ENCODE assay signal across 8 cellular contexts in the genomic region with DNA sequence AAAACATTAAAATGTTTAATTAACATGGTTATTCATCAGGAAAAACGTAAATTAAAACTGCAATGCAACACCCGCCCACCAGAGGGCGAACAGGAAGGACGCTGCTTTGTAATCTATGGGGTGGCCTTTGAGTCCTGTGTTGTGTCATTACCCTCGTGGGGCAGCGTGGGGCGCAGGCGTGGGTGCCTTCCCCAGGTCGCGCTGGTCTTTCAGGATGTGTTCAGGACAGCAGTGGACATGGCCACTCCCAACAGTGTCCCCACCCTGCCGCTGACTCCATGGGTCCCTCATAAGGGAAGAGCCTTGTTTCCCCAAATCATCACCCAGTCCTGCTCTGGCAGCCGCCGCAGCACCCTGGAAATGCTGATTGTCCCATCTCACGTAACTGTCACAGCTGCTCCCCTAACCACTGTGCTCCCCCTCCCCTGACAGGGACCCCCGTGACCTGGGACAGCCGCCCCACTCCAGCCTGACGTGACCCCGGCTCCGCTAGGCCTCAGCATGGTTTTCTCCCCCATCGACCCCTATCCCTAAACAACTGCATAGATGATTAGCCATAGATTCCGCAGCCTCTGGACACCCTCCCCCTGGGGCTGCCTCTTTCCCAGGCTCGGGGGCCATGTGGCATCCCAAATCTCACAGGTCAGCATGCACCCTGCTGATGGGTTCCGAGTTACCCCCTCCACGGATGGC. TPM values are rescaled to one million over a fixed set of nuclear protein-coding genes. Genes with fewer than 3 reads are reported as not detected.
A peak's percentile ranks its signal among the peaks of the same experiment; 100 is the strongest.
DNase-seq lines count a peak whose midpoint lies in the region; ATAC-seq and TF ChIP-seq lines count a peak whose summit lies in the region.

No MANE protein-coding gene starts in this region.

- TF ChIP-seq POLR2A in spleen (IDR thresholded peaks at IDR 0.05) = no peak

- H3K9me3 Mint-ChIP-seq in activated naive CD8-positive, alpha-beta T cell treated with anti-CD3 and anti-CD28 coated beads for 36 hours = no peaks in the 10 kb centered on the region

- 47 to 54% (median 54%) methylated on average over 23 to 24 of the region's 24 CpGs for WGBS in spleen, 5 donors

- H3K36me3 Mint-ChIP-seq in activated naive CD8-positive, alpha-beta T cell treated with anti-CD3 and anti-CD28 coated beads for 36 hours = no peaks in the 10 kb centered on the region

- DNase-seq in AG08395 (ENCODE audit: low spot score) (peak; percentile 61), GM19240 (ENCODE audit: insufficient read length, low spot score) (peak; percentile 38), SJCRH30 (peak; percentile 24 to 72), right atrium auricular region (ENCODE audit: low spot score) (no peak), spleen (peak; percentile 59)
- DNase-seq in activated naive CD8-positive, alpha-beta T cell treated with anti-CD3 and anti-CD28 coated beads for 36 hours = peak; percentile 40

- TF ChIP-seq CTCF in right atrium auricular region (IDR thresholded peaks at IDR 0.05) (peak; percentile 62 to 79), spleen (IDR thresholded peaks at IDR 0.05 in 8 of 11, conservative IDR thresholded peaks at IDR 0.05 in 3 of 11) (peak; percentile 40 to 75 (median 68))

- no peaks in the 10 kb centered on the region for H3K36me3 ChIP-seq in SJCRH30
- no peaks in the 10 kb centered on the region for H3K36me3 ChIP-seq in right atrium auricular region
- no peaks in the 10 kb centered on the region for H3K36me3 ChIP-seq in spleen

- H3K27ac Mint-ChIP-seq in activated naive CD8-positive, alpha-beta T cell treated with anti-CD3 and anti-CD28 coated beads for 36 hours = no peak overlapping the region

- H3K27me3 Mint-ChIP-seq in activated naive CD8-positive, alpha-beta T cell treated with anti-CD3 and anti-CD28 coated beads for 36 hours = peaks cover 20% of the 10 kb centered on the region

- no peak overlapping the region for H3K4me3 ChIP-seq in SJCRH30
- no peak overlapping the region for H3K4me3 ChIP-seq in right atrium auricular region
- no peak overlapping the region for H3K4me3 ChIP-seq in spleen

- H3K9me3 ChIP-seq in SJCRH30 (replicated peaks) = no peaks in the 10 kb centered on the region
- H3K9me3 ChIP-seq in right atrium auricular region = no peaks in the 10 kb centered on the region
- H3K9me3 ChIP-seq in spleen = no peaks in the 10 kb centered on the region

- H3K27me3 ChIP-seq in SJCRH30 (peaks cover 9% of the 10 kb centered on the region; the same call in 1 of the 2 replicates), right atrium auricular region (no peaks in the 10 kb centered on the region), spleen (replicated peaks in 1 of 7) (peaks cover 0 to 54% (median 0%) of the 10 kb centered on the region in 7 donors)

- no peak overlapping the region for H3K4me3 Mint-ChIP-seq in activated naive CD8-positive, alpha-beta T cell treated with anti-CD3 and anti-CD28 coated beads for 36 hours

- ATAC-seq in HG02852 (IDR thresholded peaks at IDR 0.05; ENCODE audit: unreplicated experiment) (no peak), GM21447 (IDR thresholded peaks at IDR 0.05; ENCODE audit: unreplicated experiment) (no peak)

- no peaks in the 10 kb centered on the region for H3K4me1 ChIP-seq in SJCRH30
- H3K4me1 ChIP-seq in right atrium auricular region = no peaks in the 10 kb centered on the region
- H3K4me1 ChIP-seq in spleen = peaks cover 0 to 8% (median 2%) of the 10 kb centered on the region in 6 donors

- intact Hi-C loops in spleen (cut with DNase I; ENCODE audit: low total_unique reads) = loop anchor here (10.0 kb wide), 1 partner anchor 522 kb away; no protein-coding TSS in a partner anchor

- no peak overlapping the region for H3K27ac ChIP-seq in SJCRH30
- no peak overlapping the region for H3K27ac ChIP-seq in right atrium auricular region
- H3K27ac ChIP-seq in spleen = no peak overlapping the region

- H3K4me1 Mint-ChIP-seq in activated naive CD8-positive, alpha-beta T cell treated with anti-CD3 and anti-CD28 coated beads for 36 hours = no peaks in the 10 kb centered on the region

RNA-seq across cellular contexts. Expression of gene GLT6D1, which starts 36.4 kb away (rescaled TPM):
- not detected in 2 replicates for total RNA-seq in SJCRH30 (2014; rRNA removed; shearing (Covaris generic))
- not detected for total RNA-seq in activated naive CD8-positive, alpha-beta T cell treated with anti-CD3 and anti-CD28 coated beads for 36 hours
- not detected for total RNA-seq in right atrium auricular region
- total RNA-seq in spleen = not detected
- not detected for polyA plus RNA-seq in spleen

RNA-seq across cellular contexts. Expression of gene PAEP, which starts 41.4 kb away (rescaled TPM):
- total RNA-seq in SJCRH30 (2014; rRNA removed; shearing (Covaris generic)) = not detected in 2 replicates
- total RNA-seq in activated naive CD8-positive, alpha-beta T cell treated with anti-CD3 and anti-CD28 coated beads for 36 hours = not detected
- not detected for total RNA-seq in right atrium auricular region
- total RNA-seq in spleen = not detected
- polyA plus RNA-seq in spleen = not detected

RNA-seq across cellular contexts. Expression of gene OBP2A, which starts 57.0 kb away (rescaled TPM):
- total RNA-seq in SJCRH30 (2014; rRNA removed; shearing (Covaris generic)) = not detected in 2 replicates
- total RNA-seq in activated naive CD8-positive, alpha-beta T cell treated with anti-CD3 and anti-CD28 coated beads for 36 hours = not detected
- not detected for total RNA-seq in right atrium auricular region
- under 1 TPM in 1 of 7 donors, not detected in 6; 0.40 TPM for total RNA-seq in spleen
- not detected for polyA plus RNA-seq in spleen
